Comparison of ENCODE assay signal across 1 cellular context in the genomic region with DNA sequence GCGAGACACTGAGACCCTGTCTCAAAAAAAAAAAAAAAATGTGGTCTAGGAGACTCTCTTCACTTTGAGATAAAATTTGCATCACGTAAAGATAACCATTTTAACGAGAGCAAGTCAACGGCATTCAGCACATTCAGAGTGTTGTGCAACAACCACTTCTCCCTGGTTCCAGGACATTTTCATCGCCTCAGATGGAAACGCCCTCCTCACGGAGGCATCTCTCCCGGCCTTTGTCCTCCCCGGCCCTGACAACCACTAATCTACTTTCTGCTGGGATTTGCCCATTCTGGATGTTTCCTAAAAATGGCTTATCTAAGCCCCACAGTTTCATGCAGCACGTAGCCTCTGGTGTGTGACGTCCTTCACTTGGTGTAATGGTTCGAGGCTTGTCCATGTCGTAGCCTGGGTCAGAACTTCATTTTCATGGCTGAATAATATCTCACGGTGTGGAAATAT.
TF ChIP-seq lines count a peak whose summit lies in the region.

No MANE protein-coding gene starts in this region.

TF ChIP-seq in K562, 482 proteins besides CTCF, POLR2A, EP300 and RAD21 (continued from another document and continues in another):
- TF ChIP-seq, protein P1, sequence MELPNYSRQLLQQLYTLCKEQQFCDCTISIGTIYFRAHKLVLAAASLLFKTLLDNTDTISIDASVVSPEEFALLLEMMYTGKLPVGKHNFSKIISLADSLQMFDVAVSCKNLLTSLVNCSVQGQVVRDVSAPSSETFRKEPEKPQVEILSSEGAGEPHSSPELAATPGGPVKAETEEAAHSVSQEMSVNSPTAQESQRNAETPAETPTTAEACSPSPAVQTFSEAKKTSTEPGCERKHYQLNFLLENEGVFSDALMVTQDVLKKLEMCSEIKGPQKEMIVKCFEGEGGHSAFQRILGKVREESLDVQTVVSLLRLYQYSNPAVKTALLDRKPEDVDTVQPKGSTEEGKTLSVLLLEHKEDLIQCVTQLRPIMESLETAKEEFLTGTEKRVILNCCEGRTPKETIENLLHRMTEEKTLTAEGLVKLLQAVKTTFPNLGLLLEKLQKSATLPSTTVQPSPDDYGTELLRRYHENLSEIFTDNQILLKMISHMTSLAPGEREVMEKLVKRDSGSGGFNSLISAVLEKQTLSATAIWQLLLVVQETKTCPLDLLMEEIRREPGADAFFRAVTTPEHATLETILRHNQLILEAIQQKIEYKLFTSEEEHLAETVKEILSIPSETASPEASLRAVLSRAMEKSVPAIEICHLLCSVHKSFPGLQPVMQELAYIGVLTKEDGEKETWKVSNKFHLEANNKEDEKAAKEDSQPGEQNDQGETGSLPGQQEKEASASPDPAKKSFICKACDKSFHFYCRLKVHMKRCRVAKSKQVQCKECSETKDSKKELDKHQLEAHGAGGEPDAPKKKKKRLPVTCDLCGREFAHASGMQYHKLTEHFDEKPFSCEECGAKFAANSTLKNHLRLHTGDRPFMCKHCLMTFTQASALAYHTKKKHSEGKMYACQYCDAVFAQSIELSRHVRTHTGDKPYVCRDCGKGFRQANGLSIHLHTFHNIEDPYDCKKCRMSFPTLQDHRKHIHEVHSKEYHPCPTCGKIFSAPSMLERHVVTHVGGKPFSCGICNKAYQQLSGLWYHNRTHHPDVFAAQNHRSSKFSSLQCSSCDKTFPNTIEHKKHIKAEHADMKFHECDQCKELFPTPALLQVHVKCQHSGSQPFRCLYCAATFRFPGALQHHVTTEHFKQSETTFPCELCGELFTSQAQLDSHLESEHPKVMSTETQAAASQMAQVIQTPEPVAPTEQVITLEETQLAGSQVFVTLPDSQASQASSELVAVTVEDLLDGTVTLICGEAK (IDR thresholded peaks at IDR 0.05), result no peak
- TF ChIP-seq, protein P1 (CRISPR knock-in tag; IDR thresholded peaks at IDR 0.05), result no peak
- TF ChIP-seq, protein P2, sequence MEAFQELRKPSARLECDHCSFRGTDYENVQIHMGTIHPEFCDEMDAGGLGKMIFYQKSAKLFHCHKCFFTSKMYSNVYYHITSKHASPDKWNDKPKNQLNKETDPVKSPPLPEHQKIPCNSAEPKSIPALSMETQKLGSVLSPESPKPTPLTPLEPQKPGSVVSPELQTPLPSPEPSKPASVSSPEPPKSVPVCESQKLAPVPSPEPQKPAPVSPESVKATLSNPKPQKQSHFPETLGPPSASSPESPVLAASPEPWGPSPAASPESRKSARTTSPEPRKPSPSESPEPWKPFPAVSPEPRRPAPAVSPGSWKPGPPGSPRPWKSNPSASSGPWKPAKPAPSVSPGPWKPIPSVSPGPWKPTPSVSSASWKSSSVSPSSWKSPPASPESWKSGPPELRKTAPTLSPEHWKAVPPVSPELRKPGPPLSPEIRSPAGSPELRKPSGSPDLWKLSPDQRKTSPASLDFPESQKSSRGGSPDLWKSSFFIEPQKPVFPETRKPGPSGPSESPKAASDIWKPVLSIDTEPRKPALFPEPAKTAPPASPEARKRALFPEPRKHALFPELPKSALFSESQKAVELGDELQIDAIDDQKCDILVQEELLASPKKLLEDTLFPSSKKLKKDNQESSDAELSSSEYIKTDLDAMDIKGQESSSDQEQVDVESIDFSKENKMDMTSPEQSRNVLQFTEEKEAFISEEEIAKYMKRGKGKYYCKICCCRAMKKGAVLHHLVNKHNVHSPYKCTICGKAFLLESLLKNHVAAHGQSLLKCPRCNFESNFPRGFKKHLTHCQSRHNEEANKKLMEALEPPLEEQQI (IDR thresholded peaks at IDR 0.05), result no peak; the same call in 1 of the 2 replicates
- TF ChIP-seq TBP (optimal IDR thresholded peaks at IDR 0.05; ENCODE audit: low read depth, low read length), result no peak
- TF ChIP-seq, protein P3, sequence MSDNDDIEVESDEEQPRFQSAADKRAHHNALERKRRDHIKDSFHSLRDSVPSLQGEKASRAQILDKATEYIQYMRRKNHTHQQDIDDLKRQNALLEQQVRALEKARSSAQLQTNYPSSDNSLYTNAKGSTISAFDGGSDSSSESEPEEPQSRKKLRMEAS (CRISPR knock-in tag; IDR thresholded peaks at IDR 0.05), result no peak
- peak; percentile 37; the same call in 1 of the 2 replicates for TF ChIP-seq ZNF583 (CRISPR knock-in tag; IDR thresholded peaks at IDR 0.05)
- no peak for TF ChIP-seq SREBF1 (IDR thresholded peaks at IDR 0.05; ENCODE audit: borderline replicate concordance, low read depth, low read length)
- no peak for TF ChIP-seq XRCC5 (IDR thresholded peaks at IDR 0.05; ENCODE audit: low read depth, low read length)
- TF ChIP-seq, protein P4, sequence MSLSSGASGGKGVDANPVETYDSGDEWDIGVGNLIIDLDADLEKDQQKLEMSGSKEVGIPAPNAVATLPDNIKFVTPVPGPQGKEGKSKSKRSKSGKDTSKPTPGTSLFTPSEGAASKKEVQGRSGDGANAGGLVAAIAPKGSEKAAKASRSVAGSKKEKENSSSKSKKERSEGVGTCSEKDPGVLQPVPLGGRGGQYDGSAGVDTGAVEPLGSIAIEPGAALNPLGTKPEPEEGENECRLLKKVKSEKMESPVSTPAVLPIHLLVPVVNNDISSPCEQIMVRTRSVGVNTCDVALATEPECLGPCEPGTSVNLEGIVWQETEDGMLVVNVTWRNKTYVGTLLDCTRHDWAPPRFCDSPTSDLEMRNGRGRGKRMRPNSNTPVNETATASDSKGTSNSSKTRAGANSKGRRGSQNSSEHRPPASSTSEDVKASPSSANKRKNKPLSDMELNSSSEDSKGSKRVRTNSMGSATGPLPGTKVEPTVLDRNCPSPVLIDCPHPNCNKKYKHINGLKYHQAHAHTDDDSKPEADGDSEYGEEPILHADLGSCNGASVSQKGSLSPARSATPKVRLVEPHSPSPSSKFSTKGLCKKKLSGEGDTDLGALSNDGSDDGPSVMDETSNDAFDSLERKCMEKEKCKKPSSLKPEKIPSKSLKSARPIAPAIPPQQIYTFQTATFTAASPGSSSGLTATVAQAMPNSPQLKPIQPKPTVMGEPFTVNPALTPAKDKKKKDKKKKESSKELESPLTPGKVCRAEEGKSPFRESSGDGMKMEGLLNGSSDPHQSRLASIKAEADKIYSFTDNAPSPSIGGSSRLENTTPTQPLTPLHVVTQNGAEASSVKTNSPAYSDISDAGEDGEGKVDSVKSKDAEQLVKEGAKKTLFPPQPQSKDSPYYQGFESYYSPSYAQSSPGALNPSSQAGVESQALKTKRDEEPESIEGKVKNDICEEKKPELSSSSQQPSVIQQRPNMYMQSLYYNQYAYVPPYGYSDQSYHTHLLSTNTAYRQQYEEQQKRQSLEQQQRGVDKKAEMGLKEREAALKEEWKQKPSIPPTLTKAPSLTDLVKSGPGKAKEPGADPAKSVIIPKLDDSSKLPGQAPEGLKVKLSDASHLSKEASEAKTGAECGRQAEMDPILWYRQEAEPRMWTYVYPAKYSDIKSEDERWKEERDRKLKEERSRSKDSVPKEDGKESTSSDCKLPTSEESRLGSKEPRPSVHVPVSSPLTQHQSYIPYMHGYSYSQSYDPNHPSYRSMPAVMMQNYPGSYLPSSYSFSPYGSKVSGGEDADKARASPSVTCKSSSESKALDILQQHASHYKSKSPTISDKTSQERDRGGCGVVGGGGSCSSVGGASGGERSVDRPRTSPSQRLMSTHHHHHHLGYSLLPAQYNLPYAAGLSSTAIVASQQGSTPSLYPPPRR (CRISPR knock-in tag; IDR thresholded peaks at IDR 0.05; ENCODE audit: borderline replicate concordance), result no peak
- TF ChIP-seq, protein P5, sequence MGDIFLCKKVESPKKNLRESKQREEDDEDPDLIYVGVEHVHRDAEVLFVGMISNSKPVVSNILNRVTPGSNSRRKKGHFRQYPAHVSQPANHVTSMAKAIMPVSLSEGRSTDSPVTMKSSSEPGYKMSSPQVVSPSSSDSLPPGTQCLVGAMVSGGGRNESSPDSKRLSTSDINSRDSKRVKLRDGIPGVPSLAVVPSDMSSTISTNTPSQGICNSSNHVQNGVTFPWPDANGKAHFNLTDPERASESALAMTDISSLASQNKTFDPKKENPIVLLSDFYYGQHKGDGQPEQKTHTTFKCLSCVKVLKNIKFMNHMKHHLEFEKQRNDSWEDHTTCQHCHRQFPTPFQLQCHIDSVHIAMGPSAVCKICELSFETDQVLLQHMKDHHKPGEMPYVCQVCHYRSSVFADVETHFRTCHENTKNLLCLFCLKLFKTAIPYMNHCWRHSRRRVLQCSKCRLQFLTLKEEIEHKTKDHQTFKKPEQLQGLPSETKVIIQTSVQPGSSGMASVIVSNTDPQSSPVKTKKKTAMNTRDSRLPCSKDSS (IDR thresholded peaks at IDR 0.05; ENCODE audit: low read depth, partially characterized antibody), result no peak
- TF ChIP-seq POLR2B (IDR thresholded peaks at IDR 0.05; ENCODE audit: low read depth, partially characterized antibody), result no peak
- no peak for TF ChIP-seq KLF6 (CRISPR knock-in tag; IDR thresholded peaks at IDR 0.05; ENCODE audit: borderline replicate concordance)
- TF ChIP-seq FOXJ2 (tag; IDR thresholded peaks at IDR 0.05), result no peak
- no peak for TF ChIP-seq PHTF2 (CRISPR knock-in tag; IDR thresholded peaks at IDR 0.05)
- no peak for TF ChIP-seq PHF20 (IDR thresholded peaks at IDR 0.05; ENCODE audit: partially characterized antibody)
- no peak for TF ChIP-seq ZNF121 (CRISPR knock-in tag; conservative IDR thresholded peaks at IDR 0.05)
- no peak for TF ChIP-seq HIVEP1 (CRISPR knock-in tag; IDR thresholded peaks at IDR 0.05)
- TF ChIP-seq SAFB (IDR thresholded peaks at IDR 0.05; ENCODE audit: borderline replicate concordance, low read depth, low read length), result no peak
- no peak for TF ChIP-seq JUNB (CRISPR knock-in tag; conservative IDR thresholded peaks at IDR 0.05)
- TF ChIP-seq EWSR1 (IDR thresholded peaks at IDR 0.05; ENCODE audit: borderline replicate concordance, low read depth, partially characterized antibody), result no peak
- TF ChIP-seq MAFK (IDR thresholded peaks at IDR 0.05; ENCODE audit: low read length), result no peak
- TF ChIP-seq KLF13 (tag; IDR thresholded peaks at IDR 0.05; ENCODE audit: borderline replicate concordance, low read depth), result peak; percentile 60
- TF ChIP-seq, protein P6, sequence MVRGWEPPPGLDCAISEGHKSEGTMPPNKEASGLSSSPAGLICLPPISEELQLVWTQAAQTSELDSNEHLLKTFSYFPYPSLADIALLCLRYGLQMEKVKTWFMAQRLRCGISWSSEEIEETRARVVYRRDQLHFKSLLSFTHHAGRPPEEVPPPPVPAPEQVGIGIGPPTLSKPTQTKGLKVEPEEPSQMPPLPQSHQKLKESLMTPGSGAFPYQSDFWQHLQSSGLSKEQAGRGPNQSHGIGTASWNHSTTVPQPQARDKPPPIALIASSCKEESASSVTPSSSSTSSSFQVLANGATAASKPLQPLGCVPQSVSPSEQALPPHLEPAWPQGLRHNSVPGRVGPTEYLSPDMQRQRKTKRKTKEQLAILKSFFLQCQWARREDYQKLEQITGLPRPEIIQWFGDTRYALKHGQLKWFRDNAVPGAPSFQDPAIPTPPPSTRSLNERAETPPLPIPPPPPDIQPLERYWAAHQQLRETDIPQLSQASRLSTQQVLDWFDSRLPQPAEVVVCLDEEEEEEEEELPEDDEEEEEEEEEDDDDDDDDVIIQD (CRISPR knock-in tag; IDR thresholded peaks at IDR 0.05), result no peak
- TF ChIP-seq, protein P7, sequence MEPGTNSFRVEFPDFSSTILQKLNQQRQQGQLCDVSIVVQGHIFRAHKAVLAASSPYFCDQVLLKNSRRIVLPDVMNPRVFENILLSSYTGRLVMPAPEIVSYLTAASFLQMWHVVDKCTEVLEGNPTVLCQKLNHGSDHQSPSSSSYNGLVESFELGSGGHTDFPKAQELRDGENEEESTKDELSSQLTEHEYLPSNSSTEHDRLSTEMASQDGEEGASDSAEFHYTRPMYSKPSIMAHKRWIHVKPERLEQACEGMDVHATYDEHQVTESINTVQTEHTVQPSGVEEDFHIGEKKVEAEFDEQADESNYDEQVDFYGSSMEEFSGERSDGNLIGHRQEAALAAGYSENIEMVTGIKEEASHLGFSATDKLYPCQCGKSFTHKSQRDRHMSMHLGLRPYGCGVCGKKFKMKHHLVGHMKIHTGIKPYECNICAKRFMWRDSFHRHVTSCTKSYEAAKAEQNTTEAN (CRISPR knock-in tag; IDR thresholded peaks at IDR 0.05), result no peak
- TF ChIP-seq, protein P8, sequence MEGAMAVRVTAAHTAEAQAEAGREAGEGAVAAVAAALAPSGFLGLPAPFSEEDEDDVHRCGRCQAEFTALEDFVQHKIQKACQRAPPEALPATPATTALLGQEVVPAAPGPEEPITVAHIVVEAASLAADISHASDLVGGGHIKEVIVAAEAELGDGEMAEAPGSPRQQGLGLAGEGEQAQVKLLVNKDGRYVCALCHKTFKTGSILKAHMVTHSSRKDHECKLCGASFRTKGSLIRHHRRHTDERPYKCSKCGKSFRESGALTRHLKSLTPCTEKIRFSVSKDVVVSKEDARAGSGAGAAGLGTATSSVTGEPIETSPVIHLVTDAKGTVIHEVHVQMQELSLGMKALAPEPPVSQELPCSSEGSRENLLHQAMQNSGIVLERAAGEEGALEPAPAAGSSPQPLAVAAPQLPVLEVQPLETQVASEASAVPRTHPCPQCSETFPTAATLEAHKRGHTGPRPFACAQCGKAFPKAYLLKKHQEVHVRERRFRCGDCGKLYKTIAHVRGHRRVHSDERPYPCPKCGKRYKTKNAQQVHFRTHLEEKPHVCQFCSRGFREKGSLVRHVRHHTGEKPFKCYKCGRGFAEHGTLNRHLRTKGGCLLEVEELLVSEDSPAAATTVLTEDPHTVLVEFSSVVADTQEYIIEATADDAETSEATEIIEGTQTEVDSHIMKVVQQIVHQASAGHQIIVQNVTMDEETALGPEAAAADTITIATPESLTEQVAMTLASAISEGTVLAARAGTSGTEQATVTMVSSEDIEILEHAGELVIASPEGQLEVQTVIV (CRISPR knock-in tag; IDR thresholded peaks at IDR 0.05; ENCODE audit: borderline replicate concordance), result no peak
- no peak for TF ChIP-seq ZNF274 (IDR thresholded peaks at IDR 0.05; ENCODE audit: borderline replicate concordance, low read depth, low read length)
- TF ChIP-seq BACH1 (tag; IDR thresholded peaks at IDR 0.05), result no peak
- TF ChIP-seq EZH2 (IDR thresholded peaks at IDR 0.05; ENCODE audit: borderline replicate concordance, low read depth, low read length), result no peak
- no peak for TF ChIP-seq ZNF408 (CRISPR knock-in tag; IDR thresholded peaks at IDR 0.05; ENCODE audit: low read depth)
- TF ChIP-seq BMI1 (IDR thresholded peaks at IDR 0.05; ENCODE audit: low read length), result no peak
